ENCODE assay signal across 24 cellular contexts in genomic region chr2:121346407-121346806, GRCh38.
A peak's percentile ranks its signal among the peaks of the same experiment; 100 is the strongest.
DNase-seq lines count a peak whose midpoint lies in the region; ATAC-seq, FAIRE-seq and TF ChIP-seq lines count a peak whose summit lies in the region.
"Had no signal": no experiment of that assay in that cellular context is flagged by ENCODE, and none has a peak within 500 bp of the region (broad histone marks: within the 10 kb centered on the region; RNA-seq: fewer than 3 reads in every experiment).

No MANE protein-coding gene starts in this region.

- H3K27ac ChIP-seq in HepG2 (ENCODE audit: extremely low read length, insufficient read depth, low read length) (no peak overlapping the region), right lobe of liver (no peak overlapping the region), mammary epithelial cell (ENCODE audit: insufficient read depth, low read depth, low read length) (no peak overlapping the region), psoas muscle (peak overlapping the region; percentile 5)
- H3K27ac ChIP-seq: GM23248, hepatocyte had no signal

- no peak for TF ChIP-seq RAD21 in HepG2 (CRISPR knock-in tag; IDR thresholded peaks at IDR 0.05)

- H3K27me3 ChIP-seq in HepG2 (ENCODE audit: control insufficient read depth in 1 of 2, insufficient read depth in 2 of 2, low read length in 2 of 2) (no peaks in the 10 kb centered on the region), right lobe of liver (no peaks in the 10 kb centered on the region), mammary epithelial cell (ENCODE audit: insufficient read depth, low read length) (no peaks in the 10 kb centered on the region), psoas muscle (ENCODE audit: insufficient read depth in 3 of 3, low read length in 2 of 3) (no peaks in the 10 kb centered on the region)
- H3K27me3 ChIP-seq: gastroesophageal sphincter, hepatocyte had no signal

- no peaks in the 10 kb centered on the region for H3K4me1 ChIP-seq in HepG2 (ENCODE audit: insufficient read depth, low read length)
- H3K4me1 ChIP-seq in right lobe of liver = no peaks in the 10 kb centered on the region
- H3K4me1 ChIP-seq in mammary epithelial cell (ENCODE audit: insufficient read depth, low read length) = peaks cover 8% of the 10 kb centered on the region
- peaks cover 20% of the 10 kb centered on the region for H3K4me1 ChIP-seq in psoas muscle
- H3K4me1 ChIP-seq: gastroesophageal sphincter had no signal

- H3K9ac ChIP-seq in HepG2 (ENCODE audit: insufficient read depth, low read depth, low read length) (no peak overlapping the region), mammary epithelial cell (ENCODE audit: insufficient read depth, low read length) (no peak overlapping the region)
- H3K9ac ChIP-seq: GM23248 had no signal

- ATAC-seq in HepG2 = no peak
- ATAC-seq in right lobe of liver = no peak
- ATAC-seq in psoas muscle = peak in 1 of 4 donors; percentile 29
- no peak for ATAC-seq in GM21576 (IDR thresholded peaks at IDR 0.05; ENCODE audit: unreplicated experiment)
- ATAC-seq: activated T-cell treated with anti-CD3 and anti-CD28 coated beads, Interleukin-2, amount 50 U/mL, for 72 hours; CD8-positive, alpha-beta T cell; left colon; mucosa of descending colon; natural killer cell; stimulated activated naive B cell treated with anti-CD40 and anti-IgM and Interleukin-4, amounts not matched to agents 10 μg/mL and 1 μg/mL and 100 μg/mL, for 72 hours; T-cell had no signal

- CTCF ChIA-PET in HepG2 (lab: Yijun Ruan, JAX; ENCODE audit: low intra/inter-chr PET ratio, low total read pairs) (no interaction called here), mammary epithelial cell (lab: Charles Lee; ENCODE audit: low non-redundant PET) (no interaction called here), GM10248 (lab: Yijun Ruan, JAX) (interaction anchor here (1.0 to 3.1 kb wide), 2 partner anchors 10 to 79 kb away, joined by 3 to 18 read pairs; no protein-coding TSS in a partner anchor)

- in situ Hi-C loops in HepG2 (cut with HindIII; ENCODE audit: extremely low pct_ligation_motif_present, low pct_unique_long_range_greater_than_20kb) = no loop called here
- in situ Hi-C loops in mammary epithelial cell (cut with MboI; ENCODE audit: low sequenced_read_pairs in 2 of 2) = loop anchor here in 1 of 2 donors (25.0 kb wide), 1 partner anchor 634 kb away; no protein-coding TSS in a partner anchor

- DNase-seq in HepG2 (ENCODE audit: low spot score) (no peak), right lobe of liver (no peak), mammary epithelial cell (peak; percentile 44), psoas muscle (no peak), GM10248 (ENCODE audit: extremely low spot score) (no peak)
- no peak for DNase-seq in stimulated activated CD4-positive, alpha-beta T cell treated with anti-CD3 and anti-CD28 coated beads, Interleukin-2, amount 100 ng/mL, for 24 hours
- DNase-seq: activated CD4-positive, alpha-beta T cell treated with anti-CD3 and anti-CD28 coated beads, Interleukin-2, amount 50 U/mL, for 1 hour; activated CD4-positive, CD25-positive, alpha-beta regulatory T cell; activated T-cell treated with anti-CD3 and anti-CD28 coated beads, Interleukin-2, amount 50 U/mL, for 72 hours; CD8-positive, alpha-beta T cell; central memory CD4-positive, alpha-beta T cell; GM23248; Kasumi-1; left colon; mucosa of descending colon; natural killer cell; NCI-H1436; nucleus accumbens; stimulated activated naive B cell treated with anti-CD40 and anti-IgM and Interleukin-4, amounts not matched to agents 10 μg/mL and 1 μg/mL and 100 μg/mL, for 72 hours; T-cell had no signal

- no peak for TF ChIP-seq CTCF in HepG2 (CRISPR knock-in tag; IDR thresholded peaks at IDR 0.05)
- TF ChIP-seq CTCF in right lobe of liver (IDR thresholded peaks at IDR 0.05) = no peak
- no peak for TF ChIP-seq CTCF in mammary epithelial cell (conservative IDR thresholded peaks at IDR 0.05 in 1 of 2, IDR thresholded peaks at IDR 0.05 in 1 of 2; ENCODE audit: extremely low read depth in 1 of 2, insufficient read depth in 1 of 2, low read depth in 1 of 2, low read length in 2 of 2)
- no peak for TF ChIP-seq CTCF in psoas muscle (IDR thresholded peaks at IDR 0.05)
- no peak for TF ChIP-seq CTCF in GM10248 (IDR thresholded peaks at IDR 0.05; ENCODE audit: control extremely low read depth, extremely low read depth, low read depth, missing control alignments)

- H3K4me2 ChIP-seq in HepG2 (ENCODE audit: low read depth, low read length) (no peak overlapping the region), mammary epithelial cell (ENCODE audit: insufficient read depth, low read depth, low read length) (no peak overlapping the region)
- H3K4me2 ChIP-seq: hepatocyte had no signal

- BruUV-seq in HepG2 (replicated peaks; lab: Mats Ljungman, UMichigan) (TSS peak; percentile 39), mammary epithelial cell (replicated peaks; lab: Mats Ljungman, UMichigan) (TSS peak; percentile 6)

- H4K20me1 ChIP-seq in HepG2 (ENCODE audit: insufficient read depth, low read length) (no peaks in the 10 kb centered on the region), mammary epithelial cell (ENCODE audit: insufficient read depth, low read length) (peaks cover 3% of the 10 kb centered on the region)

- intact Hi-C loops in HepG2 (cut with micrococcal nuclease; ENCODE audit: unreplicated experiment) = no loop called here
- intact Hi-C loops in right lobe of liver (cut with DNase I) = no loop called here
- intact Hi-C loops in mammary epithelial cell (cut with micrococcal nuclease) = no loop called here
- intact Hi-C loops in psoas muscle (cut with DNase I) = no loop called here

- peaks cover 48 to 70% of the 10 kb centered on the region in 2 experiments for H3K36me3 ChIP-seq in HepG2 (replicated peaks in 1 of 2; ENCODE audit: control insufficient read depth in 1 of 2, insufficient read depth in 2 of 2, low read length in 2 of 2)
- peaks cover 0 to 82% (median 39%) of the 10 kb centered on the region in 4 donors for H3K36me3 ChIP-seq in right lobe of liver
- peaks cover 28% of the 10 kb centered on the region for H3K36me3 ChIP-seq in mammary epithelial cell (ENCODE audit: insufficient read depth, low read length)
- peaks cover 13 to 82% of the 10 kb centered on the region in 2 donors for H3K36me3 ChIP-seq in psoas muscle (ENCODE audit: insufficient read depth in 1 of 2, low read depth in 1 of 2)

- H2AFZ ChIP-seq in HepG2 (ENCODE audit: low read length) (no peak overlapping the region), mammary epithelial cell (ENCODE audit: low read depth, low read length) (no peak overlapping the region)
- H2AFZ ChIP-seq: GM23248, hepatocyte had no signal

- WGBS in HepG2 (ENCODE audit: low lambda C conversion rate) = 99% methylated on average over 6 of the region's 6 CpGs
- WGBS in right lobe of liver (ENCODE audit: insufficient coverage, low coverage, low lambda C conversion rate, missing lambda C conversion rate) = 93% methylated on average over 4 of the region's 6 CpGs
- 55% methylated on average over 6 of the region's 6 CpGs for WGBS in mammary epithelial cell (ENCODE audit: low coverage, missing lambda C conversion rate)
- WGBS in psoas muscle, 3 donors = 81 to 87% (median 84%) methylated on average over 6 of the region's 6 CpGs

- no peak for TF ChIP-seq EP300 in HepG2 (IDR thresholded peaks at IDR 0.05; ENCODE audit: low read depth in 2 of 2, low read length in 2 of 2)
- no peak for TF ChIP-seq EP300 in HepG2 (CRISPR knock-in tag; IDR thresholded peaks at IDR 0.05; ENCODE audit: borderline replicate concordance)

- TF ChIP-seq POLR2A in HepG2 (IDR thresholded peaks at IDR 0.05; ENCODE audit: insufficient read depth in 1 of 2, low read depth in 2 of 2, low read length in 2 of 2) = no peak
- no peak for TF ChIP-seq POLR2A in right lobe of liver (IDR thresholded peaks at IDR 0.05)

- no peaks in the 10 kb centered on the region for H3K9me3 ChIP-seq in HepG2 (ENCODE audit: low read length)
- no peaks in the 10 kb centered on the region for H3K9me3 ChIP-seq in right lobe of liver
- H3K9me3 ChIP-seq in mammary epithelial cell (replicated peaks; ENCODE audit: insufficient read depth, low read length) = no peaks in the 10 kb centered on the region
- no peaks in the 10 kb centered on the region for H3K9me3 ChIP-seq in psoas muscle
- H3K9me3 ChIP-seq: gastroesophageal sphincter, mucosa of descending colon had no signal

- H3K79me2 ChIP-seq in HepG2 (ENCODE audit: insufficient read depth, low read length) (no peaks in the 10 kb centered on the region), mammary epithelial cell (ENCODE audit: insufficient read depth, low read length) (no peaks in the 10 kb centered on the region)
- H3K79me2 ChIP-seq: hepatocyte had no signal

- FAIRE-seq in HepG2 (lab: Jason Lieb, UNC) = no peak
- FAIRE-seq: endometrium had no signal

- POLR2A ChIA-PET in HepG2 (lab: Yijun Ruan, JAX) (interaction anchor here (0.6 kb wide), 1 partner anchor 71 kb away, joined by 3 read pairs; no protein-coding TSS in a partner anchor), GM10248 (lab: Yijun Ruan, JAX) (no interaction called here)

- dilution Hi-C loops in mammary epithelial cell (cut with HindIII; ENCODE audit: low sequenced_read_pairs) = loop anchor here (5.0 kb wide), 1 partner anchor 49 kb away; no protein-coding TSS in a partner anchor

- H3K4me3 ChIP-seq in HepG2 (replicated peaks in 1 of 3; ENCODE audit: insufficient read depth in 1 of 3, low read depth in 2 of 3, low read length in 3 of 3) (no peak overlapping the region), right lobe of liver (no peak overlapping the region), mammary epithelial cell (replicated peaks in 1 of 3; ENCODE audit: insufficient read depth in 1 of 3, low read depth in 2 of 3, low read length in 3 of 3) (no peak overlapping the region), psoas muscle (no peak overlapping the region)
- H3K4me3 ChIP-seq: gastroesophageal sphincter, GM23248, hepatocyte, mucosa of descending colon had no signal

TF ChIP-seq in HepG2, 621 proteins besides CTCF, POLR2A, EP300 and RAD21 (continues in another document):
- TF ChIP-seq ZNF747 (CRISPR knock-in tag; IDR thresholded peaks at IDR 0.05; ENCODE audit: borderline replicate concordance) (no peak), GZF1 (CRISPR knock-in tag; IDR thresholded peaks at IDR 0.05) (no peak), PITX1 (CRISPR knock-in tag; IDR thresholded peaks at IDR 0.05) (no peak), ZNF383 (CRISPR knock-in tag; IDR thresholded peaks at IDR 0.05; ENCODE audit: borderline replicate concordance) (no peak), SMARCC2 (IDR thresholded peaks at IDR 0.05) (no peak)
- TF ChIP-seq, protein P1, sequence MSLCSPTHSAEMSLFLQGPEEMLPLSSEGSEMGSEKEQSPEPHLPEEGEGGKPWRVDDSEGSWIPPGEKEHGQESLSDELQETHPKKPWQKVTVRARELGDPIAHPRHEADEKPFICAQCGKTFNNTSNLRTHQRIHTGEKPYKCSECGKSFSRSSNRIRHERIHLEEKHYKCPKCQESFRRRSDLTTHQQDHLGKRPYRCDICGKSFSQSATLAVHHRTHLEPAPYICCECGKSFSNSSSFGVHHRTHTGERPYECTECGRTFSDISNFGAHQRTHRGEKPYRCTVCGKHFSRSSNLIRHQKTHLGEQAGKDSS (CRISPR knock-in tag; IDR thresholded peaks at IDR 0.05; ENCODE audit: borderline replicate concordance, low read depth) = no peak
